In the genomic region with DNA sequence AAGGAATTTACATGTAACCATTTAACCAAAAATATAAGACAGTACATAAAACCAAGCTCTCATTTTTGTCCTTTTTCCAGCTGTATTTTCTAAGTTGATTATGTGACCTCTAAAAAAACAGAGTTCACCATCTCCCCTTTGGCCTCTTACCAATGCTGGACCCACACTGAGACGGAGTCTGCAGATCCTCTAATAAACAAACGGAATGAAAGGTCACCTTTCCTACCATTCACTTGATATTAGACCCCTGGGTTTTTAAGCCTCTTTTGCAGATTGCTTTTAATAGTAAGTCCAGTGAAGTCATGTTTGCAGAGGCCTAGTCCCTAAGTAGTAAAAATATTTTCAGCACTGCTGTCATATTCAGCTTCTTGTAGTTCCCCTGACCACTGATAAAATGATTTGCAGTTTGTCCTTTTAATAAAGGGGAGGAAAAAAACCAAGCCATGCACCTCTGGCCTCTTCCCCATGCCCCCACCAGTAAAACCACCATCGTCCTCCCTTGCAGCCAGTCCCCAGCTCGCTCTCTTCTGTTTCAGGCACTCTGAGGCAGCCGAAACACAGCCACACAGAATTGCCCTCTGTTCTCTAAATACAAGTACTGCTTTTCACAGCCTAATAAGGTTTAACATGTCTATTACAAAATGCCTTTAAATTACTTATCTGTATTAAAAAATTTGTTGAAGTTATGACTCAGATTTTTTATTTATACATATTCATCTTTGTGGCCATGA, we compare ENCODE assay signal across 18 cellular contexts.
DNase-seq lines count a peak whose midpoint lies in the region; ATAC-seq and TF ChIP-seq lines count a peak whose summit lies in the region.
"Had no signal": no experiment of that assay in that cellular context is flagged by ENCODE, and none has a peak within 500 bp of the region (broad histone marks: within the 10 kb centered on the region; RNA-seq: fewer than 3 reads in every experiment).

No MANE protein-coding gene starts in this region.

- 50 to 80% methylated on average over 1 to 4 of the region's 5 CpGs for WGBS in mesodermal cell (ENCODE audit: insufficient coverage in 2 of 2), 2 experiments

- H3K9me3 Mint-ChIP-seq in activated naive CD8-positive, alpha-beta T cell treated with anti-CD3 and anti-CD28 coated beads for 36 hours, result peaks cover 5% of the 10 kb centered on the region
- peaks cover 17% of the 10 kb centered on the region for H3K9me3 Mint-ChIP-seq in activated naive CD8-positive, alpha-beta T cell treated with anti-CD3 and anti-CD28 coated beads, Interleukin-2, amount 50 U/mL, for 24 hours
- H3K9me3 Mint-ChIP-seq in brain, result no peaks in the 10 kb centered on the region

- H3K9me3 ChIP-seq in mesodermal cell (ENCODE audit: control insufficient read depth, low read length) (no peaks in the 10 kb centered on the region), stomach smooth muscle (ENCODE audit: control insufficient read depth in 2 of 2, low read length in 2 of 2) (no peaks in the 10 kb centered on the region)
- H3K9me3 ChIP-seq: gastrocnemius medialis, lower lobe of right lung had no signal

- H3K4me1 ChIP-seq in mesodermal cell (ENCODE audit: control insufficient read depth, insufficient read depth, low read length, poor library complexity, severe bottlenecking) (peaks cover 5% of the 10 kb centered on the region), stomach smooth muscle (ENCODE audit: control insufficient read depth, insufficient read depth, low read length) (peaks cover 3% of the 10 kb centered on the region)
- H3K4me1 ChIP-seq: lower lobe of right lung had no signal

- no peaks in the 10 kb centered on the region for H3K27me3 ChIP-seq in stomach smooth muscle (ENCODE audit: control insufficient read depth in 1 of 2, insufficient read depth in 2 of 2, low read length in 2 of 2)
- H3K27me3 ChIP-seq: gastrocnemius medialis had no signal

- peaks cover 29% of the 10 kb centered on the region for H3K4me1 Mint-ChIP-seq in activated naive CD8-positive, alpha-beta T cell treated with anti-CD3 and anti-CD28 coated beads for 36 hours
- peaks cover 37% of the 10 kb centered on the region for H3K4me1 Mint-ChIP-seq in activated naive CD8-positive, alpha-beta T cell treated with anti-CD3 and anti-CD28 coated beads, Interleukin-2, amount 50 U/mL, for 24 hours
- peaks cover 33% of the 10 kb centered on the region for H3K4me1 Mint-ChIP-seq in brain

- no peak overlapping the region for H3K27ac Mint-ChIP-seq in activated naive CD8-positive, alpha-beta T cell treated with anti-CD3 and anti-CD28 coated beads for 36 hours
- no peak overlapping the region for H3K27ac Mint-ChIP-seq in activated naive CD8-positive, alpha-beta T cell treated with anti-CD3 and anti-CD28 coated beads, Interleukin-2, amount 50 U/mL, for 24 hours
- peak overlapping the region; percentile 56 to 93 (median 84) for H3K27ac Mint-ChIP-seq in brain
- H3K27ac Mint-ChIP-seq: activated CD4-positive, alpha-beta T cell treated with anti-CD3 and anti-CD28 coated beads for 36 hours; natural killer cell treated with Interleukin-12 subunit alpha and Interleukin-12 subunit beta and Interleukin-15 and Interleukin-18, amount 100 ng/mL, for 72 hours had no signal

- H3K36me3 ChIP-seq in mesodermal cell (ENCODE audit: control insufficient read depth, insufficient read depth, low read length) (no peaks in the 10 kb centered on the region), stomach smooth muscle (ENCODE audit: control insufficient read depth in 2 of 2, insufficient read depth in 2 of 2, low read length in 2 of 2) (no peaks in the 10 kb centered on the region)
- H3K36me3 ChIP-seq: gastrocnemius medialis, lower lobe of right lung had no signal

- TF ChIP-seq CTCF in brain (conservative IDR thresholded peaks at IDR 0.05), result no peak

- no peaks in the 10 kb centered on the region for H3K27me3 Mint-ChIP-seq in activated naive CD8-positive, alpha-beta T cell treated with anti-CD3 and anti-CD28 coated beads for 36 hours
- no peaks in the 10 kb centered on the region for H3K27me3 Mint-ChIP-seq in activated naive CD8-positive, alpha-beta T cell treated with anti-CD3 and anti-CD28 coated beads, Interleukin-2, amount 50 U/mL, for 24 hours
- H3K27me3 Mint-ChIP-seq in brain, result peaks cover 4% of the 10 kb centered on the region
- H3K27me3 Mint-ChIP-seq: activated CD4-positive, alpha-beta T cell treated with anti-CD3 and anti-CD28 coated beads for 36 hours; natural killer cell treated with Interleukin-12 subunit alpha and Interleukin-12 subunit beta and Interleukin-15 and Interleukin-18, amount 100 ng/mL, for 72 hours had no signal

- no peak for ATAC-seq in activated naive CD8-positive, alpha-beta T cell treated with anti-CD3 and anti-CD28 coated beads, Interleukin-2, amount 50 U/mL, for 24 hours
- ATAC-seq: activated CD4-positive, alpha-beta T cell treated with anti-CD3 and anti-CD28 coated beads for 36 hours; gastrocnemius medialis; lower lobe of right lung; natural killer cell treated with Interleukin-12 subunit alpha and Interleukin-12 subunit beta and Interleukin-15 and Interleukin-18, amount 100 ng/mL, for 72 hours; right cardiac atrium had no signal

- H3K9ac ChIP-seq in stomach smooth muscle (ENCODE audit: low read length in 2 of 2), result peak overlapping the region in 1 of 2 donors; percentile 41

- H3K4me3 Mint-ChIP-seq in activated naive CD8-positive, alpha-beta T cell treated with anti-CD3 and anti-CD28 coated beads for 36 hours, result peak overlapping the region; percentile 14
- H3K4me3 Mint-ChIP-seq in activated naive CD8-positive, alpha-beta T cell treated with anti-CD3 and anti-CD28 coated beads, Interleukin-2, amount 50 U/mL, for 24 hours, result no peak overlapping the region
- H3K4me3 Mint-ChIP-seq in brain, result peak overlapping the region in 4 of 5 experiments; percentile 5 to 59 (median 35)
- H3K4me3 Mint-ChIP-seq: activated CD4-positive, alpha-beta T cell treated with anti-CD3 and anti-CD28 coated beads for 36 hours; natural killer cell treated with Interleukin-12 subunit alpha and Interleukin-12 subunit beta and Interleukin-15 and Interleukin-18, amount 100 ng/mL, for 72 hours had no signal

- H3K36me3 Mint-ChIP-seq in activated naive CD8-positive, alpha-beta T cell treated with anti-CD3 and anti-CD28 coated beads for 36 hours, result peaks cover 5% of the 10 kb centered on the region
- no peaks in the 10 kb centered on the region for H3K36me3 Mint-ChIP-seq in activated naive CD8-positive, alpha-beta T cell treated with anti-CD3 and anti-CD28 coated beads, Interleukin-2, amount 50 U/mL, for 24 hours (ENCODE audit: low read depth)
- H3K36me3 Mint-ChIP-seq in brain, result no peaks in the 10 kb centered on the region
- H3K36me3 Mint-ChIP-seq: natural killer cell treated with Interleukin-12 subunit alpha and Interleukin-12 subunit beta and Interleukin-15 and Interleukin-18, amount 100 ng/mL, for 72 hours had no signal

- H3K27ac ChIP-seq in mesodermal cell (ENCODE audit: low read depth, low read length, severe bottlenecking), result peak overlapping the region; percentile 6
- H3K27ac ChIP-seq in stomach smooth muscle (ENCODE audit: low read length), result no peak overlapping the region
- H3K27ac ChIP-seq: epithelial cell of prostate, gastrocnemius medialis, lower lobe of right lung had no signal

- DNase-seq in activated naive CD8-positive, alpha-beta T cell treated with anti-CD3 and anti-CD28 coated beads for 36 hours, result no peak
- no peak for DNase-seq in activated naive CD8-positive, alpha-beta T cell treated with anti-CD3 and anti-CD28 coated beads, Interleukin-2, amount 50 U/mL, for 24 hours
- DNase-seq in UCSD-AML1 (lab: John Stamatoyannopoulos, UW; ENCODE audit: unreplicated experiment) (no peak), DMS79 treated with DMSO at 0.1 percent for 48 hours (lab: John Stamatoyannopoulos, UW) (no peak)
- DNase-seq in activated naive CD4-positive, alpha-beta T cell treated with anti-CD3 and anti-CD28 coated beads, Interleukin-2, amount 50 U/mL, for 16 hours, result no peak
- DNase-seq: ACHN; activated CD4-positive, alpha-beta T cell treated with anti-CD3 and anti-CD28 coated beads for 36 hours; activated naive CD4-positive, alpha-beta T cell; cortex of kidney; gastrocnemius medialis; lower lobe of right lung; NCI-H1417 treated with DMSO at 0.1 percent for 48 hours; right cardiac atrium had no signal

- H3K4me3 ChIP-seq in mesodermal cell (ENCODE audit: extremely low read depth, insufficient read depth, low read length, poor library complexity, severe bottlenecking) (no peak overlapping the region), stomach smooth muscle (ENCODE audit: low read length in 2 of 2) (peak overlapping the region; percentile 16 to 40)
- H3K4me3 ChIP-seq: gastrocnemius medialis, lower lobe of right lung had no signal

Comparison
In these comparisons a context has a peak if more than half of its experiments do, and no peak if none do; other contexts are left out.
1. H3K27ac Mint-ChIP-seq: peak in brain (5 of 5); none in activated naive CD8-positive, alpha-beta T cell treated with anti-CD3 and anti-CD28 coated beads for 36 hours (single experiment) and activated naive CD8-positive, alpha-beta T cell treated with anti-CD3 and anti-CD28 coated beads, Interleukin-2, amount 50 U/mL, for 24 hours (single experiment).